Comparison of ENCODE assay signal across 9 cellular contexts in genomic region chr17:35486920-35487727, GRCh38. TPM values are rescaled to one million over a fixed set of nuclear protein-coding genes. Genes with fewer than 3 reads are reported as not detected.
DNase-seq lines count a peak whose midpoint lies in the region; ATAC-seq and TF ChIP-seq lines count a peak whose summit lies in the region.
"Had no signal": no experiment of that assay in that cellular context is flagged by ENCODE, and none has a peak within 500 bp of the region (broad histone marks: within the 10 kb centered on the region; RNA-seq: fewer than 3 reads in every experiment).

No MANE protein-coding gene starts in this region.

- H3K36me3 ChIP-seq in mesodermal cell (ENCODE audit: control insufficient read depth, insufficient read depth, low read length) = no peaks in the 10 kb centered on the region

- peaks cover 10% of the 10 kb centered on the region for H3K9me3 Mint-ChIP-seq in CD4-positive, alpha-beta T cell

- peak; percentile 35 to 74 (median 64) for DNase-seq in CD4-positive, alpha-beta T cell
- peak; percentile 49 for DNase-seq in HK-2 (ENCODE audit: unreplicated experiment)
- DNase-seq in activated CD4-positive, alpha-beta T cell treated with anti-CD3 and anti-CD28 coated beads for 24 hours (ENCODE audit: low read depth in 2 of 2) = peak; percentile 67 to 80
- no peak for DNase-seq in coronary artery (ENCODE audit: low spot score)
- DNase-seq in stimulated activated CD8-positive, alpha-beta memory T cell treated with anti-CD3 and anti-CD28 coated beads, Interleukin-2, amount 100 ng/mL, for 1 hour (ENCODE audit: low read depth in 2 of 2) = peak; percentile 48 to 58
- DNase-seq in NCI-H526 (lab: John Stamatoyannopoulos, UW) = no peak

- no peak for TF ChIP-seq CTCF in CD4-positive, alpha-beta T cell (IDR thresholded peaks at IDR 0.05)
- no peak for TF ChIP-seq CTCF in coronary artery (IDR thresholded peaks at IDR 0.05)

- peaks cover 60% of the 10 kb centered on the region for H3K4me1 Mint-ChIP-seq in CD4-positive, alpha-beta T cell (ENCODE audit: low read depth)

- ATAC-seq in CD4-positive, alpha-beta T cell (ENCODE audit: poor library complexity) = peak; percentile 72
- no peak for ATAC-seq in HG02610 (IDR thresholded peaks at IDR 0.05; ENCODE audit: unreplicated experiment)
- ATAC-seq: HCT116 had no signal

- no peaks in the 10 kb centered on the region for H3K27me3 Mint-ChIP-seq in CD4-positive, alpha-beta T cell

- 83% methylated on average over 38 to 41 of the region's 41 CpGs for WGBS in mesodermal cell (ENCODE audit: insufficient coverage in 2 of 2), 2 experiments

- peak overlapping the region; percentile 95 for H3K4me3 Mint-ChIP-seq in CD4-positive, alpha-beta T cell

- H3K27me3 ChIP-seq in CD4-positive, alpha-beta T cell (ENCODE audit: control insufficient read depth, insufficient read depth, low read length) = no peaks in the 10 kb centered on the region

- H3K9me3 ChIP-seq in CD4-positive, alpha-beta T cell (ENCODE audit: control insufficient read depth, low read length) = peaks cover 16% of the 10 kb centered on the region
- no peaks in the 10 kb centered on the region for H3K9me3 ChIP-seq in mesodermal cell (ENCODE audit: control insufficient read depth, low read length)

- peak overlapping the region; percentile 82 for H3K27ac ChIP-seq in CD4-positive, alpha-beta T cell (ENCODE audit: low read depth, low read length)
- peak overlapping the region in 1 of 2 donors; percentile 2 for H3K27ac ChIP-seq in coronary artery
- no peak overlapping the region for H3K27ac ChIP-seq in mesodermal cell (ENCODE audit: low read depth, low read length, severe bottlenecking)

- peaks cover 89% of the 10 kb centered on the region for H3K36me3 Mint-ChIP-seq in CD4-positive, alpha-beta T cell (ENCODE audit: low read depth)

- CTCF ChIA-PET in CD4-positive, alpha-beta T cell (lab: Charles Lee) = interaction anchor here (0.7 to 2.8 kb wide), 8 partner anchors 10 to 174 kb away, joined by 3 to 19 read pairs (median 6); no protein-coding TSS in a partner anchor

- H3K27ac Mint-ChIP-seq in CD4-positive, alpha-beta T cell = peak overlapping the region; percentile 96

- peak overlapping the region; percentile 67 for H3K4me3 ChIP-seq in coronary artery
- H3K4me3 ChIP-seq in mesodermal cell (ENCODE audit: extremely low read depth, insufficient read depth, low read length, poor library complexity, severe bottlenecking) = peak overlapping the region; percentile 5

- H3K4me1 ChIP-seq in mesodermal cell (ENCODE audit: control insufficient read depth, insufficient read depth, low read length, poor library complexity, severe bottlenecking) = no peaks in the 10 kb centered on the region

- POLR2A ChIA-PET in CD4-positive, alpha-beta T cell (lab: Charles Lee) = interaction anchor here (0.8 to 3.4 kb wide), 32 partner anchors 11 to 326 kb away, joined by 3 to 68 read pairs (median 6); partner anchors contain the start of genes PEX12, SLFN11, SLFN12 and SLFN12L

- intact Hi-C loops in CD4-positive, alpha-beta T cell (cut with DNase I, micrococcal nuclease) = loop anchor here (2.0 to 10.0 kb wide), 5 partner anchors 40 to 174 kb away; partner anchors contain the start of genes SLFN11 (in 2 of the 2), SLFN12L (in 2 of the 2) and SLFN13 (in 2 of the 2)

RNA-seq across cellular contexts. Expression of gene SLFN13, which starts 38.6 kb away (rescaled TPM):
- 1 to 10 TPM; 9.5 to 9.7 TPM for total RNA-seq in CD4-positive, alpha-beta T cell
- 2.5 TPM for polyA plus RNA-seq in mesodermal cell (2013, experiment 1 of 2)
- 1.6 TPM for polyA plus RNA-seq in mesodermal cell (2013, experiment 2 of 2)

RNA-seq across cellular contexts. Expression of gene SLFN12L, which starts 50.4 kb away (rescaled TPM):
- total RNA-seq in CD4-positive, alpha-beta T cell = 10 to 100 TPM; 23.4 to 24.3 TPM
- not detected for polyA plus RNA-seq in mesodermal cell (2013, experiment 1 of 2)
- polyA plus RNA-seq in mesodermal cell (2013, experiment 2 of 2) = not detected

RNA-seq across cellular contexts. Expression of gene SLFN12, which starts 54.8 kb away (rescaled TPM):
- 1 to 10 TPM; 1.3 to 2.4 TPM for total RNA-seq in CD4-positive, alpha-beta T cell
- 2.8 TPM for polyA plus RNA-seq in mesodermal cell (2013, experiment 1 of 2)
- 3.1 TPM for polyA plus RNA-seq in mesodermal cell (2013, experiment 2 of 2)

Comparison
In these comparisons a context has a peak if more than half of its experiments do, and no peak if none do; other contexts are left out.
1. DNase-seq: peak in CD4-positive, alpha-beta T cell (10 of 10), HK-2 (single experiment), activated CD4-positive, alpha-beta T cell treated with anti-CD3 and anti-CD28 coated beads for 24 hours (2 of 2) and stimulated activated CD8-positive, alpha-beta memory T cell treated with anti-CD3 and anti-CD28 coated beads, Interleukin-2, amount 100 ng/mL, for 1 hour (2 of 2); none in coronary artery (single experiment) and NCI-H526 (0 of 2).